ENCODE assay signal across 8 cellular contexts in the genomic region with DNA sequence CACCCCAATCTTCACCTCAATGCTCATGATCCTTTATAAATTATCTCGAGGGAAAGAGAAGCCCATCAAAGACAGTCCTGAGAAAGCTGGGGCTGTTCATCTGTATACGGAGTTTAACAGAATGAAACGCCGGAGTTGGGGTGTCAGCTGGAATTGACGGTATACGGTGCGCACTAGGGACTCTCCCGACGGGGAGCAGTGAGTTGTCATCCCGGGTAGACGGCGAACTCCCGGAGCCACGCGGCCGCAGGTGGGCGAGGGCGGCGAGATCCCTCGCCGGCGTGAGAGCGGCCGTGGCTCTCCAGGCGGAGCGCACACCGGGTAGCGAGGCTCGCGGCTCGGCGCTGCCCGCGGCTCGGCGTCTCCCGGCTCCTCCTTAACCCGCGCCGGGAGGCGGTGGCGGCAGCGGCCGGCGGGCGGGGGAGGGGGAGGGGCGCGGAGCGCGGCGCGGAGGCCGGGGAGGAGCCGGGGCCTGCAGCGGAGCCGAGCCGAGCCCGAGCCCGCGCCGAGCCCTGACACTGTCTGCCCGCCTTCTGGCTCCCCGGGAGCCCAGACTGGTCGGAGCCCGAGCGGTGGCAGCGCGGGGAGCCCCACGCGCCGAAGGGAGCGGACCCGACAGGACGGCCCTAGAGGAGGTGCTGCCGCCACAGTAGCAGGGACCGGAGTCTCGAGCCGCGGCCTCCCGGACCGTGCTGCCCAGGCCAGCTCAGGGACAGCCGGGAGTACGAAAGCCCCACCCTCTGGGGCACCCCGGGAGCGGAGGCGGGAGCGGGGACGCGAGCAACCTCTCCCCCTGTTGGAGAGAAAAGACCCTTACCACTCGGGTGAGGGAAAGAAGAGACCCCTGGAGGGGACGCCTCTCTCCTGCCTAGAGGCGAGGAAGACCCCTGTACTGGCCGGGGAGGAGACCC. TPM values are rescaled to one million over a fixed set of nuclear protein-coding genes. Genes with fewer than 3 reads are reported as not detected.
DNase-seq lines count a peak whose midpoint lies in the region; ATAC-seq and TF ChIP-seq lines count a peak whose summit lies in the region.

A gene (plus strand): TSS at position 475 of the 911 bp plus-strand sequence. CDS start 7,117 bp downstream, outside the sequence.

- in situ Hi-C loops in G401 (cut with HindIII; ENCODE audit: low sequenced_read_pairs): no loop called here

- H3K27ac Mint-ChIP-seq in GM23338: no peak within 1 kb of the TSS

- H3K27me3 Mint-ChIP-seq in GM23338 (ENCODE audit: insufficient read depth, low read depth, poor library complexity): no peaks in the 10 kb centered on the region

- H3K4me1 ChIP-seq in GM23338 (ENCODE audit: insufficient read depth) (peaks cover 48% of the 10 kb centered on the region), right cardiac atrium (ENCODE audit: control insufficient read depth, insufficient read depth, low read length) (peaks cover 25% of the 10 kb centered on the region), vagina (peaks cover 53% of the 10 kb centered on the region)

- H3K4me3 ChIP-seq in GM23338 (peak within 1 kb of the TSS; percentile 88), LNCaP clone FGC (ENCODE audit: low read depth, low read length) (peak within 1 kb of the TSS; percentile 97), right cardiac atrium (ENCODE audit: low read length) (peak within 1 kb of the TSS; percentile 74), vagina (peak within 1 kb of the TSS; percentile 90 to 97)

- H3K27me3 ChIP-seq in GM23338 (ENCODE audit: insufficient read depth): no peaks in the 10 kb centered on the region
- no peaks in the 10 kb centered on the region for H3K27me3 ChIP-seq in right cardiac atrium (ENCODE audit: control insufficient read depth, insufficient read depth)
- no peaks in the 10 kb centered on the region for H3K27me3 ChIP-seq in vagina

- DNase-seq in G401 (ENCODE audit: low spot score) (peak; percentile 76), GM23338 (ENCODE audit: low spot score) (peak; percentile 77), LNCaP clone FGC (ENCODE audit: low read depth) (no peak), T-helper 2 cell (peak; percentile 66 to 85 (median 73)), right cardiac atrium (peak; percentile 81 to 95 (median 93)), putamen (ENCODE audit: low spot score) (peak; percentile 82), vagina (ENCODE audit: extremely low spot score in 2 of 2) (no peak)

- under 1% methylated on average over 93 of the region's 93 CpGs for WGBS in right cardiac atrium

- no peaks in the 10 kb centered on the region for H3K9me2 ChIP-seq in GM23338 (ENCODE audit: insufficient read depth)

- H3K4me2 ChIP-seq in GM23338: peak within 1 kb of the TSS; percentile 99

- H3K27ac ChIP-seq in GM23338 (ENCODE audit: low read depth) (peak within 1 kb of the TSS; percentile 86), angular gyrus (ENCODE audit: low read depth, low read length) (peak within 1 kb of the TSS; percentile 84), right cardiac atrium (ENCODE audit: low read length) (peak within 1 kb of the TSS; percentile 88), vagina (peak within 1 kb of the TSS; percentile 97)

- H3K4me1 Mint-ChIP-seq in GM23338: peaks cover 43% of the 10 kb centered on the region

- peak in 1 of 2 donors; percentile 77 for TF ChIP-seq POLR2A in vagina (IDR thresholded peaks at IDR 0.05)

- no peaks in the 10 kb centered on the region for H3K9me3 Mint-ChIP-seq in GM23338

- intact Hi-C loops in right cardiac atrium (cut with DNase I) (no loop called here), vagina (cut with DNase I) (loop anchor here (10.0 kb wide), 1 partner anchor 52 kb away; a partner anchor contains a TSS)

- H3K4me3 Mint-ChIP-seq in GM23338: peak within 1 kb of the TSS; percentile 79

- no peaks in the 10 kb centered on the region for H3K36me3 Mint-ChIP-seq in GM23338 (ENCODE audit: low read depth)

- H2AFZ ChIP-seq in GM23338: peak within 1 kb of the TSS; percentile 77

- H3K36me3 ChIP-seq in GM23338 (ENCODE audit: insufficient read depth): no peaks in the 10 kb centered on the region
- H3K36me3 ChIP-seq in vagina: no peaks in the 10 kb centered on the region

- peak; percentile 32 to 35; a peak in 3 of 4 replicates for TF ChIP-seq CTCF in GM23338 (conservative IDR thresholded peaks at IDR 0.05; ENCODE audit: low read depth in 2 of 2)
- TF ChIP-seq CTCF in LNCaP clone FGC (IDR thresholded peaks at IDR 0.05; ENCODE audit: control insufficient read depth, extremely low read depth, insufficient read depth): no peak
- no peak for TF ChIP-seq CTCF in vagina (IDR thresholded peaks at IDR 0.05)

- H3F3A ChIP-seq in GM23338 (replicated peaks; ENCODE audit: low read depth): peaks cover 17% of the 10 kb centered on the region; the same call in 1 of the 2 replicates

- H3K9me3 ChIP-seq in right cardiac atrium (ENCODE audit: control insufficient read depth, low read length) (no peaks in the 10 kb centered on the region), vagina (no peaks in the 10 kb centered on the region)

- 0 out of 2 replicates have a peak, but pooled peaks cover 4% of the 10 kb centered on the region for H4K20me1 ChIP-seq in GM23338 (replicated peaks; ENCODE audit: insufficient read depth)

- ATAC-seq in GM23338: peak; percentile 79
- peak; percentile 91 to 93 for ATAC-seq in right cardiac atrium

- H3K79me2 ChIP-seq in GM23338 (replicated peaks; ENCODE audit: insufficient read depth): peaks cover 13% of the 10 kb centered on the region

TF ChIP-seq in GM23338, 12 proteins besides CTCF, POLR2A, EP300 and RAD21 (continues in another document):
- no peak for TF ChIP-seq ZNF331 (CRISPR knock-in tag; IDR thresholded peaks at IDR 0.05; ENCODE audit: low read depth)
- TF ChIP-seq POLR2AphosphoS5 (IDR thresholded peaks at IDR 0.05; ENCODE audit: low read depth): no peak
- TF ChIP-seq, protein P1, sequence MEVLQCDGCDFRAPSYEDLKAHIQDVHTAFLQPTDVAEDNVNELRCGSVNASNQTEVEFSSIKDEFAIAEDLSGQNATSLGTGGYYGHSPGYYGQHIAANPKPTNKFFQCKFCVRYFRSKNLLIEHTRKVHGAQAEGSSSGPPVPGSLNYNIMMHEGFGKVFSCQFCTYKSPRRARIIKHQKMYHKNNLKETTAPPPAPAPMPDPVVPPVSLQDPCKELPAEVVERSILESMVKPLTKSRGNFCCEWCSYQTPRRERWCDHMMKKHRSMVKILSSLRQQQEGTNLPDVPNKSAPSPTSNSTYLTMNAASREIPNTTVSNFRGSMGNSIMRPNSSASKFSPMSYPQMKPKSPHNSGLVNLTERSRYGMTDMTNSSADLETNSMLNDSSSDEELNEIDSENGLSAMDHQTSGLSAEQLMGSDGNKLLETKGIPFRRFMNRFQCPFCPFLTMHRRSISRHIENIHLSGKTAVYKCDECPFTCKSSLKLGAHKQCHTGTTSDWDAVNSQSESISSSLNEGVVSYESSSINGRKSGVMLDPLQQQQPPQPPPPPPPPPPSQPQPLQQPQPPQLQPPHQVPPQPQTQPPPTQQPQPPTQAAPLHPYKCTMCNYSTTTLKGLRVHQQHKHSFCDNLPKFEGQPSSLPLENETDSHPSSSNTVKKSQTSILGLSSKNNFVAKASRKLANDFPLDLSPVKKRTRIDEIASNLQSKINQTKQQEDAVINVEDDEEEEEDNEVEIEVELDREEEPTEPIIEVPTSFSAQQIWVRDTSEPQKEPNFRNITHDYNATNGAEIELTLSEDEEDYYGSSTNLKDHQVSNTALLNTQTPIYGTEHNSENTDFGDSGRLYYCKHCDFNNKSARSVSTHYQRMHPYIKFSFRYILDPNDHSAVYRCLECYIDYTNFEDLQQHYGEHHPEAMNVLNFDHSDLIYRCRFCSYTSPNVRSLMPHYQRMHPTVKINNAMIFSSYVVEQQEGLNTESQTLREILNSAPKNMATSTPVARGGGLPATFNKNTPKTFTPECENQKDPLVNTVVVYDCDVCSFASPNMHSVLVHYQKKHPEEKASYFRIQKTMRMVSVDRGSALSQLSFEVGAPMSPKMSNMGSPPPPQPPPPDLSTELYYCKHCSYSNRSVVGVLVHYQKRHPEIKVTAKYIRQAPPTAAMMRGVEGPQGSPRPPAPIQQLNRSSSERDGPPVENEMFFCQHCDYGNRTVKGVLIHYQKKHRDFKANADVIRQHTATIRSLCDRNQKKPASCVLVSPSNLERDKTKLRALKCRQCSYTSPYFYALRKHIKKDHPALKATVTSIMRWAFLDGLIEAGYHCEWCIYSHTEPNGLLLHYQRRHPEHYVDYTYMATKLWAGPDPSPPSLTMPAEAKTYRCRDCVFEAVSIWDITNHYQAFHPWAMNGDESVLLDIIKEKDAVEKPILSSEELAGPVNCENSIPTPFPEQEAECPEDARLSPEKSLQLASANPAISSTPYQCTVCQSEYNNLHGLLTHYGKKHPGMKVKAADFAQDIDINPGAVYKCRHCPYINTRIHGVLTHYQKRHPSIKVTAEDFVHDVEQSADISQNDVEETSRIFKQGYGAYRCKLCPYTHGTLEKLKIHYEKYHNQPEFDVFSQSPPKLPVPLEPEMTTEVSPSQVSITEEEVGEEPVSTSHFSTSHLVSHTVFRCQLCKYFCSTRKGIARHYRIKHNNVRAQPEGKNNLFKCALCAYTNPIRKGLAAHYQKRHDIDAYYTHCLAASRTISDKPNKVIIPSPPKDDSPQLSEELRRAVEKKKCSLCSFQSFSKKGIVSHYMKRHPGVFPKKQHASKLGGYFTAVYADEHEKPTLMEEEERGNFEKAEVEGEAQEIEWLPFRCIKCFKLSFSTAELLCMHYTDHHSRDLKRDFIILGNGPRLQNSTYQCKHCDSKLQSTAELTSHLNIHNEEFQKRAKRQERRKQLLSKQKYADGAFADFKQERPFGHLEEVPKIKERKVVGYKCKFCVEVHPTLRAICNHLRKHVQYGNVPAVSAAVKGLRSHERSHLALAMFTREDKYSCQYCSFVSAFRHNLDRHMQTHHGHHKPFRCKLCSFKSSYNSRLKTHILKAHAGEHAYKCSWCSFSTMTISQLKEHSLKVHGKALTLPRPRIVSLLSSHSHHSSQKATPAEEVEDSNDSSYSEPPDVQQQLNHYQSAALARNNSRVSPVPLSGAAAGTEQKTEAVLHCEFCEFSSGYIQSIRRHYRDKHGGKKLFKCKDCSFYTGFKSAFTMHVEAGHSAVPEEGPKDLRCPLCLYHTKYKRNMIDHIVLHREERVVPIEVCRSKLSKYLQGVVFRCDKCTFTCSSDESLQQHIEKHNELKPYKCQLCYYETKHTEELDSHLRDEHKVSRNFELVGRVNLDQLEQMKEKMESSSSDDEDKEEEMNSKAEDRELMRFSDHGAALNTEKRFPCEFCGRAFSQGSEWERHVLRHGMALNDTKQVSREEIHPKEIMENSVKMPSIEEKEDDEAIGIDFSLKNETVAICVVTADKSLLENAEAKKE (CRISPR knock-in tag; IDR thresholded peaks at IDR 0.05): no peak
- TF ChIP-seq NANOG (IDR thresholded peaks at IDR 0.05; ENCODE audit: borderline replicate concordance): no peak
- TF ChIP-seq ZNF114 (CRISPR knock-in tag; IDR thresholded peaks at IDR 0.05): no peak
- no peak for TF ChIP-seq EZH2 (IDR thresholded peaks at IDR 0.05; ENCODE audit: low read depth, unreplicated experiment)
- no peak for TF ChIP-seq STAT1 (IDR thresholded peaks at IDR 0.05; ENCODE audit: unreplicated experiment)

RNA-seq across cellular contexts. Expression of the gene that starts here (rescaled TPM):
- 3.4 and 8.1 TPM in 2 replicates for total RNA-seq in G401 (2014; rRNA removed; shearing (Covaris generic))
- 7.8 and 10.4 TPM in 2 replicates for total RNA-seq in GM23338 (2014; rRNA removed; shearing (Covaris generic))
- polyA plus RNA-seq in GM23338 (2016; fragmentation: Nextera tagmentation; extraction: Ambion mirVana): 4.1 and 4.9 TPM in 2 replicates
- 10 to 100 TPM; 20.2 to 26.0 (median 22.8) TPM for total RNA-seq in right cardiac atrium
- polyA plus RNA-seq in right cardiac atrium: 10.0 TPM
- 24.8 TPM for total RNA-seq in vagina

Comparison
In these comparisons a context has a peak if more than half of its experiments do, and no peak if none do; other contexts are left out.
1. DNase-seq: peak in G401 (single experiment), GM23338 (single experiment), T-helper 2 cell (5 of 5), right cardiac atrium (3 of 3) and putamen (single experiment); none in LNCaP clone FGC (single experiment) and vagina (0 of 2).
2. CTCF ChIP-seq: peak in GM23338 (2 of 2); none in LNCaP clone FGC (single experiment) and vagina (0 of 3).
3. Peak in every context shown above with its lines, with median percentiles within 50 percentile points of each other: H3K27ac ChIP-seq and H3K4me3 ChIP-seq.